ENCODE assay signal across 19 cellular contexts in genomic region chr6:33936911-33937310, GRCh38.
"Had no signal": no experiment of that assay in that cellular context is flagged by ENCODE, and none has a peak within 500 bp of the region (broad histone marks: within the 10 kb centered on the region; RNA-seq: fewer than 3 reads in every experiment).

No MANE protein-coding gene starts in this region.

- H3K4me3 Mint-ChIP-seq: activated CD4-positive, alpha-beta memory T cell treated with anti-CD3 and anti-CD28 coated beads, Interleukin-2, amount 10 ng/mL, durations not matched to agents 7 days and 5 days; activated CD8-positive, alpha-beta memory T cell treated with anti-CD3 and anti-CD28 coated beads, Interleukin-2, amount 10 ng/mL, durations not matched to agents 7 days and 5 days; activated naive CD8-positive, alpha-beta T cell; natural killer cell treated with Interleukin-12 subunit alpha and Interleukin-12 subunit beta and Interleukin-15 and Interleukin-18, amount 100 ng/mL, for 72 hours; stimulated activated memory B cell treated with anti-CD40 and anti-IgM and Interleukin-4, amounts not matched to agents 10 μg/mL and 1 μg/mL and 100 μg/mL, for 72 hours had no signal

- H3K9me3 Mint-ChIP-seq: activated CD4-positive, alpha-beta memory T cell treated with anti-CD3 and anti-CD28 coated beads, Interleukin-2, amount 10 ng/mL, durations not matched to agents 7 days and 5 days; natural killer cell treated with Interleukin-12 subunit alpha and Interleukin-12 subunit beta and Interleukin-15 and Interleukin-18, amount 100 ng/mL, for 72 hours; stimulated activated memory B cell treated with anti-CD40 and anti-IgM and Interleukin-4, amounts not matched to agents 10 μg/mL and 1 μg/mL and 100 μg/mL, for 72 hours had no signal

- H3K9ac ChIP-seq: parathyroid adenoma had no signal

- H3K4me1 ChIP-seq: foreskin keratinocyte, parathyroid adenoma, testis, upper lobe of left lung had no signal

- H3K36me3 ChIP-seq: cardiac muscle cell, upper lobe of left lung had no signal

- H3K27me3 Mint-ChIP-seq: activated naive CD8-positive, alpha-beta T cell had no signal

- H3K36me3 Mint-ChIP-seq: activated CD8-positive, alpha-beta memory T cell treated with anti-CD3 and anti-CD28 coated beads, Interleukin-2, amount 10 ng/mL, durations not matched to agents 7 days and 5 days; activated naive CD8-positive, alpha-beta T cell; natural killer cell treated with Interleukin-12 subunit alpha and Interleukin-12 subunit beta and Interleukin-15 and Interleukin-18, amount 100 ng/mL, for 72 hours; stimulated activated memory B cell treated with anti-CD40 and anti-IgM and Interleukin-4, amounts not matched to agents 10 μg/mL and 1 μg/mL and 100 μg/mL, for 72 hours had no signal

- H3K27ac ChIP-seq: cardiac muscle cell, dorsolateral prefrontal cortex, epithelial cell of prostate, foreskin keratinocyte, hepatocyte, parathyroid adenoma, testis, upper lobe of left lung, VCaP had no signal

- H3K4me2 ChIP-seq: hepatocyte, smooth muscle cell had no signal

- DNase-seq: activated CD4-positive, alpha-beta memory T cell treated with anti-CD3 and anti-CD28 coated beads, Interleukin-2, amount 10 ng/mL, durations not matched to agents 7 days and 5 days; activated CD8-positive, alpha-beta memory T cell treated with anti-CD3 and anti-CD28 coated beads, Interleukin-2, amount 10 ng/mL, durations not matched to agents 7 days and 5 days; dorsolateral prefrontal cortex; foreskin keratinocyte; left cardiac atrium; stimulated activated CD4-positive, alpha-beta T cell treated with anti-CD3 and anti-CD28 coated beads, Interleukin-4, amount 100 ng/mL, for 4 hours; T-helper 9 cell; testis; upper lobe of left lung had no signal

- H3K27me3 ChIP-seq: hepatocyte, testis, upper lobe of left lung had no signal

- H3K9me3 ChIP-seq: testis, upper lobe of left lung had no signal

- ATAC-seq: foreskin keratinocyte; left cardiac atrium; natural killer cell treated with Interleukin-12 subunit alpha and Interleukin-12 subunit beta and Interleukin-15 and Interleukin-18, amount 100 ng/mL, for 72 hours; sciatic nerve; stimulated activated memory B cell treated with anti-CD40 and anti-IgM and Interleukin-4, amounts not matched to agents 10 μg/mL and 1 μg/mL and 100 μg/mL, for 72 hours had no signal

- H3K4me3 ChIP-seq: cardiac muscle cell, dorsolateral prefrontal cortex, hepatocyte, smooth muscle cell, testis, upper lobe of left lung had no signal

- H3K27ac Mint-ChIP-seq: activated CD4-positive, alpha-beta memory T cell treated with anti-CD3 and anti-CD28 coated beads, Interleukin-2, amount 10 ng/mL, durations not matched to agents 7 days and 5 days; activated CD8-positive, alpha-beta memory T cell treated with anti-CD3 and anti-CD28 coated beads, Interleukin-2, amount 10 ng/mL, durations not matched to agents 7 days and 5 days; activated naive CD8-positive, alpha-beta T cell; stimulated activated memory B cell treated with anti-CD40 and anti-IgM and Interleukin-4, amounts not matched to agents 10 μg/mL and 1 μg/mL and 100 μg/mL, for 72 hours had no signal
